24 cellular contexts compared by ENCODE assay signal in genomic region chr1:71919812-71920509, GRCh38.
DNase-seq lines count a peak whose midpoint lies in the region; ATAC-seq lines count a peak whose summit lies in the region.
"Had no signal": no experiment of that assay in that cellular context is flagged by ENCODE, and none has a peak within 500 bp of the region (broad histone marks: within the 10 kb centered on the region; RNA-seq: fewer than 3 reads in every experiment).

No MANE protein-coding gene starts in this region.

- H3K27ac ChIP-seq in HUES48 (ENCODE audit: low read depth, low read length), result peak overlapping the region; percentile 11
- H3K27ac ChIP-seq: cardiac muscle cell, left ventricle myocardium inferior, prostate gland, skin epidermis, tibial nerve had no signal

- no peak overlapping the region for H3K4me3 ChIP-seq in HUES48 (ENCODE audit: low read depth, low read length)
- H3K4me3 ChIP-seq: cardiac muscle cell, left ventricle myocardium inferior, prostate gland, skin epidermis, tibial nerve had no signal

- ATAC-seq in HG03108 (IDR thresholded peaks at IDR 0.05; ENCODE audit: unreplicated experiment), result no peak
- no peak for ATAC-seq in GM21381 (IDR thresholded peaks at IDR 0.05; ENCODE audit: unreplicated experiment)

- H3K9ac ChIP-seq in HUES48 (ENCODE audit: low read depth, low read length), result no peak overlapping the region

- no peaks in the 10 kb centered on the region for H3K27me3 ChIP-seq in HUES48 (ENCODE audit: control insufficient read depth, insufficient read depth, low read length)
- H3K27me3 ChIP-seq: BE2C, cardiac muscle cell, tibial nerve had no signal

- H3K9me3 ChIP-seq in HUES48 (ENCODE audit: control insufficient read depth, insufficient read depth, low read length), result no peaks in the 10 kb centered on the region
- H3K9me3 ChIP-seq: BE2C, Caco-2, left ventricle myocardium inferior, prostate gland, tibial nerve had no signal

- no peaks in the 10 kb centered on the region for H3K36me3 ChIP-seq in HUES48 (ENCODE audit: control insufficient read depth, insufficient read depth, low read length)
- H3K36me3 ChIP-seq: BE2C, cardiac muscle cell, left ventricle myocardium inferior, prostate gland, tibial nerve had no signal

- DNase-seq in DMS53 (lab: John Stamatoyannopoulos, UW) (peak; percentile 11), DMS53 treated with DMSO at 0.1 percent for 48 hours (lab: John Stamatoyannopoulos, UW; ENCODE audit: unreplicated experiment) (no peak), NCI-H524 treated with DMSO at 0.1 percent for 48 hours (lab: John Stamatoyannopoulos, UW) (peak; percentile 36), iPS-NIHi7 (ENCODE audit: extremely low spot score) (peak; percentile 27), NCI-H1105 (lab: John Stamatoyannopoulos, UW) (no peak)
- DNase-seq: 8988T; activated CD4-positive, alpha-beta memory T cell treated with anti-CD3 and anti-CD28 coated beads, Interleukin-2, amount 10 ng/mL, durations not matched to agents 7 days and 5 days; activated CD4-positive, CD25-positive, alpha-beta regulatory T cell; activated naive CD4-positive, alpha-beta T cell treated with Interleukin-2 at 50 U/mL for 16 hours; amniotic stem cell; BE2C; Caco-2; head of caudate nucleus; left ventricle myocardium inferior; NCI-H2107; stimulated activated naive CD4-positive, alpha-beta T cell treated with Interleukin-2 at 50 U/mL for 16 hours; T-helper 9 cell had no signal

- H3K4me1 ChIP-seq in HUES48 (ENCODE audit: control insufficient read depth, insufficient read depth, low read length), result peaks cover 11% of the 10 kb centered on the region
- H3K4me1 ChIP-seq: BE2C, Caco-2, left ventricle myocardium inferior, prostate gland, tibial nerve had no signal

Comparison
In these comparisons a context has a peak if more than half of its experiments do, and no peak if none do; other contexts are left out.
1. DNase-seq: peak in DMS53 (single experiment), NCI-H524 treated with DMSO at 0.1 percent for 48 hours (single experiment) and iPS-NIHi7 (single experiment); none in DMS53 treated with DMSO at 0.1 percent for 48 hours (single experiment) and NCI-H1105 (single experiment).